Comparison of ENCODE assay signal across 8 cellular contexts in genomic region chr19:41321600-41322270, GRCh38. TPM values are rescaled to one million over a fixed set of nuclear protein-coding genes. Genes with fewer than 3 reads are reported as not detected.
DNase-seq lines count a peak whose midpoint lies in the region; ATAC-seq and TF ChIP-seq lines count a peak whose summit lies in the region.

No MANE protein-coding gene starts in this region.

- H3K4me1 Mint-ChIP-seq in stimulated activated naive CD8-positive, alpha-beta T cell treated with anti-CD3 and anti-CD28 coated beads, Interleukin-15, Interleukin-2, amounts not matched to agents 100 ng/mL and 50 ng/mL, for 24 hours (ENCODE audit: low read depth), result peaks cover 53% of the 10 kb centered on the region
- peaks cover 62% of the 10 kb centered on the region for H3K4me1 Mint-ChIP-seq in stimulated activated naive CD8-positive, alpha-beta T cell treated with anti-CD3 and anti-CD28 coated beads, Interleukin-15, amount 100 ng/mL, for 72 hours
- peaks cover 36% of the 10 kb centered on the region for H3K4me1 Mint-ChIP-seq in neural progenitor cell

- peaks cover 18% of the 10 kb centered on the region for H3K4me1 ChIP-seq in neural progenitor cell

- peaks cover 40% of the 10 kb centered on the region for H3K36me3 Mint-ChIP-seq in stimulated activated naive CD8-positive, alpha-beta T cell treated with anti-CD3 and anti-CD28 coated beads, Interleukin-15, Interleukin-2, amounts not matched to agents 100 ng/mL and 50 ng/mL, for 24 hours (ENCODE audit: low read depth)
- H3K36me3 Mint-ChIP-seq in neural progenitor cell, result peaks cover 15% of the 10 kb centered on the region

- in situ Hi-C loops in SK-MEL-5 (cut with HindIII; ENCODE audit: low pct_unique_long_range_greater_than_20kb, low sequenced_read_pairs), result no loop called here

- peaks cover 21% of the 10 kb centered on the region for H3F3A ChIP-seq in neural progenitor cell (ENCODE audit: low read depth)

- no peak for TF ChIP-seq POLR2A in erythroblast (IDR thresholded peaks at IDR 0.05; ENCODE audit: low read length)

- H3K79me2 ChIP-seq in neural progenitor cell (ENCODE audit: low read depth), result no peaks in the 10 kb centered on the region

- peaks cover 4% of the 10 kb centered on the region for H3K36me3 ChIP-seq in neural progenitor cell

- DNase-seq in stimulated activated naive CD8-positive, alpha-beta T cell treated with anti-CD3 and anti-CD28 coated beads, Interleukin-15, amount 100 ng/mL, for 72 hours, result no peak
- peak; percentile 78 for DNase-seq in SK-MEL-5 (ENCODE audit: low read depth, low spot score)
- DNase-seq in erythroblast (lab: John Stamatoyannopoulos, UW), result peak; percentile 56 to 60
- peak; percentile 80 for DNase-seq in neural progenitor cell (ENCODE audit: low spot score)
- DNase-seq in SIG-M5 treated with dmso at 0.1 percent for 504 hours (lab: John Stamatoyannopoulos, UW; ENCODE audit: unreplicated experiment), result no peak
- DNase-seq in NCI-H1092 (lab: John Stamatoyannopoulos, UW), result no peak

- no peak overlapping the region for H3K4me2 ChIP-seq in neural progenitor cell

- H3K9me3 ChIP-seq in neural progenitor cell (ENCODE audit: low read depth), result no peaks in the 10 kb centered on the region

- H3K9me3 Mint-ChIP-seq in stimulated activated naive CD8-positive, alpha-beta T cell treated with anti-CD3 and anti-CD28 coated beads, Interleukin-15, Interleukin-2, amounts not matched to agents 100 ng/mL and 50 ng/mL, for 24 hours, result no peaks in the 10 kb centered on the region
- no peaks in the 10 kb centered on the region for H3K9me3 Mint-ChIP-seq in stimulated activated naive CD8-positive, alpha-beta T cell treated with anti-CD3 and anti-CD28 coated beads, Interleukin-15, amount 100 ng/mL, for 72 hours
- H3K9me3 Mint-ChIP-seq in neural progenitor cell, result no peaks in the 10 kb centered on the region

- H3K27me3 Mint-ChIP-seq in stimulated activated naive CD8-positive, alpha-beta T cell treated with anti-CD3 and anti-CD28 coated beads, Interleukin-15, Interleukin-2, amounts not matched to agents 100 ng/mL and 50 ng/mL, for 24 hours, result no peaks in the 10 kb centered on the region
- no peaks in the 10 kb centered on the region for H3K27me3 Mint-ChIP-seq in stimulated activated naive CD8-positive, alpha-beta T cell treated with anti-CD3 and anti-CD28 coated beads, Interleukin-15, amount 100 ng/mL, for 72 hours
- H3K27me3 Mint-ChIP-seq in neural progenitor cell (ENCODE audit: insufficient read depth, low read depth), result peaks cover 6% of the 10 kb centered on the region

- peaks cover 12% of the 10 kb centered on the region for H3K27me3 ChIP-seq in neural progenitor cell

- peak; percentile 74 for TF ChIP-seq CTCF in neural progenitor cell (IDR thresholded peaks at IDR 0.05)

- peaks cover 21% of the 10 kb centered on the region for H4K20me1 ChIP-seq in neural progenitor cell (ENCODE audit: low read depth)

- peak overlapping the region; percentile 65 for H3K27ac Mint-ChIP-seq in stimulated activated naive CD8-positive, alpha-beta T cell treated with anti-CD3 and anti-CD28 coated beads, Interleukin-15, Interleukin-2, amounts not matched to agents 100 ng/mL and 50 ng/mL, for 24 hours
- H3K27ac Mint-ChIP-seq in stimulated activated naive CD8-positive, alpha-beta T cell treated with anti-CD3 and anti-CD28 coated beads, Interleukin-15, amount 100 ng/mL, for 72 hours, result peak overlapping the region in 1 of 2 donors; percentile 64
- H3K27ac Mint-ChIP-seq in neural progenitor cell, result no peak overlapping the region

- H3K4me3 ChIP-seq in neural progenitor cell, result no peak overlapping the region

- no peak overlapping the region for H3K27ac ChIP-seq in neural progenitor cell

- ATAC-seq in stimulated activated naive CD8-positive, alpha-beta T cell treated with anti-CD3 and anti-CD28 coated beads, Interleukin-15, amount 100 ng/mL, for 72 hours, result no peak
- no peak for ATAC-seq in HG02759 (IDR thresholded peaks at IDR 0.05; ENCODE audit: unreplicated experiment)

- H3K9ac ChIP-seq in neural progenitor cell, result no peak overlapping the region

- H3K4me3 Mint-ChIP-seq in stimulated activated naive CD8-positive, alpha-beta T cell treated with anti-CD3 and anti-CD28 coated beads, Interleukin-15, Interleukin-2, amounts not matched to agents 100 ng/mL and 50 ng/mL, for 24 hours, result no peak overlapping the region
- H3K4me3 Mint-ChIP-seq in stimulated activated naive CD8-positive, alpha-beta T cell treated with anti-CD3 and anti-CD28 coated beads, Interleukin-15, amount 100 ng/mL, for 72 hours, result no peak overlapping the region
- no peak overlapping the region for H3K4me3 Mint-ChIP-seq in neural progenitor cell

- H2AFZ ChIP-seq in neural progenitor cell (replicated peaks), result no peak overlapping the region

RNA-seq across cellular contexts. Expression of gene CCDC97, which starts 11.8 kb away (rescaled TPM):
- 6.9 and 9.8 TPM in 2 replicates for total RNA-seq in SK-MEL-5 (2014; rRNA removed; shearing (Covaris generic))
- polyA plus RNA-seq in SK-MEL-5 (2015; cell fraction: cytosol; rRNA removed), result 19.3 and 27.0 TPM in 2 replicates
- polyA plus RNA-seq in SK-MEL-5 (2015; cell fraction: nucleus; rRNA removed), result 12.3 and 13.2 TPM in 2 replicates
- 14.1 and 19.1 TPM in 2 replicates for total RNA-seq in neural progenitor cell (ENCODE audit: low replicate concordance)

RNA-seq across cellular contexts. Expression of gene TGFB1, which starts 32.0 kb away (rescaled TPM):
- total RNA-seq in SK-MEL-5 (2014; rRNA removed; shearing (Covaris generic)), result 4.3 and 5.5 TPM in 2 replicates
- polyA plus RNA-seq in SK-MEL-5 (2015; cell fraction: cytosol; rRNA removed), result 54.9 and 68.3 TPM in 2 replicates
- polyA plus RNA-seq in SK-MEL-5 (2015; cell fraction: nucleus; rRNA removed), result 6.7 and 7.3 TPM in 2 replicates
- total RNA-seq in neural progenitor cell (ENCODE audit: low replicate concordance), result 0.65 and 1.3 TPM in 2 replicates

RNA-seq across cellular contexts. Expression of gene B9D2, which starts 42.2 kb away (rescaled TPM):
- total RNA-seq in SK-MEL-5 (2014; rRNA removed; shearing (Covaris generic)), result 0.69 and 2.6 TPM in 2 replicates
- polyA plus RNA-seq in SK-MEL-5 (2015; cell fraction: cytosol; rRNA removed), result 0.75 and 2.8 TPM in 2 replicates
- polyA plus RNA-seq in SK-MEL-5 (2015; cell fraction: nucleus; rRNA removed), result 0.27 and 2.5 TPM in 2 replicates
- total RNA-seq in neural progenitor cell (ENCODE audit: low replicate concordance), result 2.5 and 5.5 TPM in 2 replicates

RNA-seq across cellular contexts. Expression of gene TMEM91, which starts 54.6 kb away (rescaled TPM):
- total RNA-seq in SK-MEL-5 (2014; rRNA removed; shearing (Covaris generic)), result 0.26 TPM in 1 of 2 replicates, not detected in the other
- 0.53 TPM in 1 of 2 replicates, not detected in the other for polyA plus RNA-seq in SK-MEL-5 (2015; cell fraction: cytosol; rRNA removed)
- 8.4 and 8.5 TPM in 2 replicates for polyA plus RNA-seq in SK-MEL-5 (2015; cell fraction: nucleus; rRNA removed)
- 4.5 and 10.7 TPM in 2 replicates for total RNA-seq in neural progenitor cell (ENCODE audit: low replicate concordance)

RNA-seq across cellular contexts. Expression of gene HNRNPUL1, which starts 57.6 kb away (rescaled TPM):
- total RNA-seq in SK-MEL-5 (2014; rRNA removed; shearing (Covaris generic)), result 56.4 and 59.7 TPM in 2 replicates
- 122 and 157 TPM in 2 replicates for polyA plus RNA-seq in SK-MEL-5 (2015; cell fraction: cytosol; rRNA removed)
- polyA plus RNA-seq in SK-MEL-5 (2015; cell fraction: nucleus; rRNA removed), result 58.9 and 77.8 TPM in 2 replicates
- 126 and 188 TPM in 2 replicates for total RNA-seq in neural progenitor cell (ENCODE audit: low replicate concordance)

Comparison
In these comparisons a context has a peak if more than half of its experiments do, and no peak if none do; other contexts are left out.
1. DNase-seq: peak in SK-MEL-5 (single experiment), erythroblast (2 of 2) and neural progenitor cell (single experiment); none in stimulated activated naive CD8-positive, alpha-beta T cell treated with anti-CD3 and anti-CD28 coated beads, Interleukin-15, amount 100 ng/mL, for 72 hours (0 of 2), SIG-M5 treated with dmso at 0.1 percent for 504 hours (single experiment) and NCI-H1092 (single experiment).